Comparison of ENCODE assay signal across 1 cellular context in the genomic region with DNA sequence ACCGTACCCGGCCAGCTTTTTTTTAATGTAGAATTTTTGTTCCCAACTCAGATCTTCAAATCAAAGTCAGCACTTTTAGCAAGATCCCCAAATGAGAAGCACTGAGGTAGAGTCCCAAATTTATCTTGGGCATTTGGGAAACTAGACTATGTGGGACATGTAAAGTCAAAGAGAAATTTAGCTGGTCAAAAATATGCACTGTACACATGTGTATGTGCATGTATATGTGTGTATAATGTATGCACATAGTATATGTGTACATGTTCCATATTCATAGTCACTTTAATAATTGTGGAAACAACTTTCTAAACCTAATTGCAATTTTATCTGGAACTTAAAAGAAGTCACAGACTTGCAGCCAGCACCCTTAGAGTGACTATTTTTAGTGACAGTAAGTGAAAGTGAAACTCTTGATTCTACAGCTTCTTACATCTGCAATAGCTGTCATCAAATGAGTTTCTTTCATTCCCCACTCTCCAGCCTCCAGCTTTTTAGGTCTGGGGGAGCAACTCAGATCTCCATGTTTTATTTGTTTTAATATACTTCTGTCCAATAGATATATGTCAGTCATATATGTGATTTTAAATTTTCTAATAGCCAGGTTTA.
TF ChIP-seq lines count a peak whose summit lies in the region.

No MANE protein-coding gene starts in this region.

TF ChIP-seq in GM12878, 131 proteins besides CTCF, POLR2A, EP300 and RAD21:
- TF ChIP-seq BCLAF1 (IDR thresholded peaks at IDR 0.05) = no peak
- TF ChIP-seq MEF2A (IDR thresholded peaks at IDR 0.05; ENCODE audit: insufficient read depth, low read depth, low read length) = peak; percentile 86
- TF ChIP-seq CEBPB (IDR thresholded peaks at IDR 0.05; ENCODE audit: borderline replicate concordance in 1 of 2, low read depth in 2 of 2, low read length in 2 of 2) = no peak
- TF ChIP-seq JUNB (IDR thresholded peaks at IDR 0.05) = peak; percentile 24; the same call in 1 of the 2 replicates
- TF ChIP-seq GATAD2B (conservative IDR thresholded peaks at IDR 0.05; ENCODE audit: low read depth) = no peak
- TF ChIP-seq CBX5 (IDR thresholded peaks at IDR 0.05; ENCODE audit: low read depth) = 0 out of 2 replicates have a peak, but pooled peaks have one; percentile 32
- peak; percentile 71 for TF ChIP-seq MEF2B (IDR thresholded peaks at IDR 0.05; ENCODE audit: partially characterized antibody, poor library complexity, severe bottlenecking)
